ENCODE assay signal across 1 cellular context in the genomic region with DNA sequence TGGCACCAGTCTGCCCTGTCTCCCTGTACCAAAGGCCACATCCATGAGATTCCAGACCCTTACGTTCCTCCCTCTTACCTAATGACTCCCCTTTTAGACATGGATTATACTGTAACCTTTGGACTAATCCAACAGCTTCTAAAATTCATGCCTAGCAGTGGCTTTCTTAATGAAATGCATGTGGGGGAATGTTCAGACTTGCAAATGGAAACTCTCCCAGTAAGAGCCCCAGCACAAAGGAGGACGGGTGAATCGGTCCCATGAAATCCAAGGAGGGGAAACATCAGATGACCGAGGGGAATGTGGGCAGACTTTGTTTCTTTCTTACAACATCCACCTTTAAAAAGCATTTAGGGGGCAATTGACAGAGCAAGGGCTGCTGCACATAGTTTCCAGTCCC.
TF ChIP-seq lines count a peak whose summit lies in the region.

No MANE protein-coding gene starts in this region.

TF ChIP-seq in WTC11, 78 proteins besides CTCF, POLR2A, EP300 and RAD21 (continued from another document):
- TF ChIP-seq, protein P1, sequence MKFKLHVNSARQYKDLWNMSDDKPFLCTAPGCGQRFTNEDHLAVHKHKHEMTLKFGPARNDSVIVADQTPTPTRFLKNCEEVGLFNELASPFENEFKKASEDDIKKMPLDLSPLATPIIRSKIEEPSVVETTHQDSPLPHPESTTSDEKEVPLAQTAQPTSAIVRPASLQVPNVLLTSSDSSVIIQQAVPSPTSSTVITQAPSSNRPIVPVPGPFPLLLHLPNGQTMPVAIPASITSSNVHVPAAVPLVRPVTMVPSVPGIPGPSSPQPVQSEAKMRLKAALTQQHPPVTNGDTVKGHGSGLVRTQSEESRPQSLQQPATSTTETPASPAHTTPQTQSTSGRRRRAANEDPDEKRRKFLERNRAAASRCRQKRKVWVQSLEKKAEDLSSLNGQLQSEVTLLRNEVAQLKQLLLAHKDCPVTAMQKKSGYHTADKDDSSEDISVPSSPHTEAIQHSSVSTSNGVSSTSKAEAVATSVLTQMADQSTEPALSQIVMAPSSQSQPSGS (CRISPR knock-in tag; IDR thresholded peaks at IDR 0.05; ENCODE audit: borderline replicate concordance, low read depth) = no peak
- no peak for TF ChIP-seq FOXJ3 (CRISPR knock-in tag; IDR thresholded peaks at IDR 0.05; ENCODE audit: borderline replicate concordance)
